33 cellular contexts compared by ENCODE assay signal in genomic region chr2:126406267-126406666, GRCh38.
"Had no signal": no experiment of that assay in that cellular context is flagged by ENCODE, and none has a peak within 500 bp of the region (broad histone marks: within the 10 kb centered on the region; RNA-seq: fewer than 3 reads in every experiment).

No MANE protein-coding gene starts in this region.

- H3K36me3 ChIP-seq: adrenal gland, ascending aorta, brain microvascular endothelial cell, breast epithelium, cardiac muscle cell had no signal

- FAIRE-seq: astrocyte, bronchial epithelial cell had no signal

- H3K27ac ChIP-seq: adrenal gland, ascending aorta, body of pancreas, brain microvascular endothelial cell, breast epithelium, cardiac muscle cell had no signal

- DNase-seq: activated effector memory CD4-positive, alpha-beta T cell treated with anti-CD3 and anti-CD28 coated beads, Interleukin-2, amount 50 U/mL, for 16 hours; activated effector memory CD4-positive, alpha-beta T cell treated with Interleukin-2 at 50 U/mL for 16 hours; activated gamma-delta T cell; activated gamma-delta T cell treated with Interleukin-2 at 50 U/mL for 16 hours; activated naive CD4-positive, alpha-beta T cell; activated naive CD4-positive, alpha-beta T cell treated with anti-CD3 and anti-CD28 coated beads for 36 hours; activated naive CD4-positive, alpha-beta T cell treated with anti-CD3 and anti-CD28 coated beads, Interleukin-2, amount 10 ng/mL, durations not matched to agents 7 days and 5 days; activated naive CD4-positive, alpha-beta T cell treated with anti-CD3 and anti-CD28 coated beads, Interleukin-2, amount 50 U/mL, for 16 hours; activated naive CD4-positive, alpha-beta T cell treated with Interleukin-2 at 50 U/mL for 16 hours; activated naive CD8-positive, alpha-beta T cell treated with anti-CD3 and anti-CD28 coated beads for 36 hours; activated naive CD8-positive, alpha-beta T cell treated with anti-CD3 and anti-CD28 coated beads, Interleukin-2, amount 10 ng/mL, durations not matched to agents 7 days and 5 days; activated naive CD8-positive, alpha-beta T cell treated with anti-CD3 and anti-CD28 coated beads, Interleukin-2, amount 50 U/mL, for 24 hours; activated T-cell treated with anti-CD3 and anti-CD28 coated beads, Interleukin-2, amount 50 U/mL, for 24 hours; activated T-cell treated with anti-CD3 and anti-CD28 coated beads, Interleukin-2, amount 50 U/mL, for 4 hours; activated T-cell treated with anti-CD3 and anti-CD28 coated beads, Interleukin-2, amount 50 U/mL, for 48 hours; activated T-cell treated with anti-CD3 and anti-CD28 coated beads, Interleukin-2, amount 50 U/mL, for 72 hours; adrenal gland; amniotic stem cell; amygdala; anterior cingulate cortex; aorta; body of pancreas; brain microvascular endothelial cell; caudate nucleus; central memory CD4-positive, alpha-beta T cell; cerebellar nuclear complex had no signal

- H3K4me3 ChIP-seq: adrenal gland, ascending aorta, body of pancreas, breast epithelium, cardiac muscle cell had no signal

- ATAC-seq: activated naive CD4-positive, alpha-beta T cell treated with anti-CD3 and anti-CD28 coated beads, Interleukin-2, amount 50 U/mL, for 72 hours; activated naive CD8-positive, alpha-beta T cell treated with anti-CD3 and anti-CD28 coated beads, Interleukin-2, amount 50 U/mL, for 24 hours; activated T-cell treated with anti-CD3 and anti-CD28 coated beads, Interleukin-2, amount 50 U/mL, for 4 hours; activated T-cell treated with anti-CD3 and anti-CD28 coated beads, Interleukin-2, amount 50 U/mL, for 72 hours; activated T-helper 17 cell treated with anti-CD3 and anti-CD28 coated beads, Interleukin-2, amount 50 U/mL, for 72 hours; body of pancreas had no signal

- H3K4me1 ChIP-seq: adrenal gland, ascending aorta, breast epithelium had no signal

- H3K9me3 ChIP-seq: adrenal gland, ascending aorta, body of pancreas, breast epithelium had no signal

- H3K27me3 ChIP-seq: adrenal gland, ascending aorta, body of pancreas, brain microvascular endothelial cell, breast epithelium had no signal
